In the genomic region with DNA sequence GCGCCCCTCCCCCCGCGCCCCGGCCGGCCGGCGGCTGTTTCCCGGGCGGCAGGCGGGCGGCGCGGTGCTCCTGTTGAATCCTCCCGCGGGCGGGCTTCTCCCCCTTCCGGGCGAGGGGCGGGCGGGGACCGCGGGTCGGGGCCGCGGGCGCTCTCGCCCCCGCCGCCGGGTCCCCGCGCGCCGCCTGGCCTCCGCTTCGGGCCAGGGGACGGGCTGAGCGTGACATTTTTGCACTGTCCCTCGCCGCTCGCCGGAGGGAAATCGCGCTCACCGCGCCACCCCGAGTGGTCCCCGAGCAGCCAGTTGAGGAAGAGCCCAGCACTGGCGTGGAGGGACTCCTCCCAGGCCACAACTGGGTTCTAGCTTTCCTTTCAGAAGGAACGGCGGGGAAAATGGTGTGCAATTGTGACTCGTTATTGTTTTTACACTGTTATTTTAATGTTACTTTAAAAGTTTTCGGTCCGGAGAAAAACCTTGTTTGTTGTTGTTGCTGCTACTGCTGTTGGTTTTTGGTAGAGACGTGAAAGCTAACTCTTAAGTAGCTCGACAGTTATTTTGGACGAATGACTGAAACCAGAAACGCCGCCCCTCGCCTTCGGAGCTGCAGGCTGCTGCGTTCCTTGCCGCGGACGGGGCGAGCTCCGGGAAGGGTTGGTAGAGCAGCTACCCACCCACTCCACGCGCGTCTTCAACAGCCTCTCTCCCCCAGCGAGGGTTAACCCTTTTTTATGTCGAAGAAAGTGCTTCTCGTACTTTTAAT, we compare ENCODE assay signal across 8 cellular contexts. TPM values are rescaled to one million over a fixed set of nuclear protein-coding genes. Genes with fewer than 3 reads are reported as not detected.
A peak's percentile ranks its signal among the peaks of the same experiment; 100 is the strongest.
DNase-seq lines count a peak whose midpoint lies in the region; ATAC-seq and TF ChIP-seq lines count a peak whose summit lies in the region.

No MANE protein-coding gene starts in this region.

- no peak overlapping the region for H2AK5ac ChIP-seq in mesenchymal stem cell (ENCODE audit: low read length, severe bottlenecking)

- no peak overlapping the region for H3K23ac ChIP-seq in mesenchymal stem cell (ENCODE audit: low read length in 2 of 2)

- H3K9ac ChIP-seq in mesenchymal stem cell (ENCODE audit: low read length): peak overlapping the region; percentile 90

- no peaks in the 10 kb centered on the region for H3K79me1 ChIP-seq in mesenchymal stem cell (replicated peaks; ENCODE audit: low read length, poor library complexity, severe bottlenecking)

- H2BK15ac ChIP-seq in mesenchymal stem cell (ENCODE audit: low read depth, poor library complexity, severe bottlenecking): no peak overlapping the region

- H3K27ac ChIP-seq in 22Rv1 (peak overlapping the region; percentile 92), mesenchymal stem cell (ENCODE audit: low read length, poor library complexity, severe bottlenecking) (peak overlapping the region; percentile 86)

- in situ Hi-C loops in GM13977 (cut with MboI; ENCODE audit: low pct_unique_long_range_greater_than_20kb, low sequenced_read_pairs, unreplicated experiment): loop anchor here (25.0 kb wide), 2 partner anchors 675 to 1125 kb away; no protein-coding TSS in a partner anchor

- DNase-seq in GM13977 (ENCODE audit: low spot score) (peak; percentile 78), NCI-H510A (lab: John Stamatoyannopoulos, UW) (peak; percentile 57), mesenchymal stem cell (peak; percentile 81)
- DNase-seq in activated CD8-positive, alpha-beta memory T cell treated with anti-CD3 and anti-CD28 coated beads for 24 hours: peak; percentile 75
- peak; percentile 36 to 48 (median 44) for DNase-seq in effector memory CD8-positive, alpha-beta T cell
- peak; percentile 12 for DNase-seq in stimulated activated CD8-positive, alpha-beta memory T cell treated with anti-CD3 and anti-CD28 coated beads, Interleukin-15, amount 100 ng/mL, for 1 hour (ENCODE audit: low read depth)

- peak overlapping the region; percentile 93 to 96 for H3K27ac Mint-ChIP-seq in effector memory CD8-positive, alpha-beta T cell

- H3K27me3 ChIP-seq in mesenchymal stem cell (ENCODE audit: control insufficient read depth in 1 of 2, insufficient read depth in 1 of 2, low read length in 2 of 2): no peaks in the 10 kb centered on the region

- H3K4me2 ChIP-seq in mesenchymal stem cell (ENCODE audit: low read length, poor library complexity, severe bottlenecking): peak overlapping the region; percentile 55

- no peak; the same call in 1 of the 2 replicates for TF ChIP-seq CTCF in 22Rv1 (IDR thresholded peaks at IDR 0.05)
- peak; percentile 21 for TF ChIP-seq CTCF in GM13977 (IDR thresholded peaks at IDR 0.05; ENCODE audit: extremely low read depth, insufficient read depth, missing control alignments)

- H3K36me3 Mint-ChIP-seq in effector memory CD8-positive, alpha-beta T cell (ENCODE audit: insufficient read depth): peaks cover 19% of the 10 kb centered on the region

- peak overlapping the region; percentile 94 to 96 for H3K4me3 Mint-ChIP-seq in effector memory CD8-positive, alpha-beta T cell

- peak overlapping the region in 1 of 2 experiments; percentile 15 for H2BK12ac ChIP-seq in mesenchymal stem cell (ENCODE audit: low read length in 2 of 2)

- peak; percentile 31 for ATAC-seq in HG02973 (IDR thresholded peaks at IDR 0.05; ENCODE audit: unreplicated experiment)
- ATAC-seq in effector memory CD8-positive, alpha-beta T cell (replicated peaks): peak; percentile 28

- peak overlapping the region; percentile 65 to 69 for H3K14ac ChIP-seq in mesenchymal stem cell (ENCODE audit: low read length in 2 of 2)

- H3K18ac ChIP-seq in mesenchymal stem cell (ENCODE audit: low read depth in 1 of 2, low read length in 2 of 2): peak overlapping the region; percentile 52 to 96

- H3K4me1 ChIP-seq in mesenchymal stem cell (ENCODE audit: control insufficient read depth, insufficient read depth, low read depth, low read length): peaks cover 2% of the 10 kb centered on the region

- no peaks in the 10 kb centered on the region for H3K27me3 Mint-ChIP-seq in effector memory CD8-positive, alpha-beta T cell

- peaks cover 34 to 38% of the 10 kb centered on the region in 2 donors for H3K4me1 Mint-ChIP-seq in effector memory CD8-positive, alpha-beta T cell (ENCODE audit: low read depth in 2 of 2)

- no peaks in the 10 kb centered on the region for H3K9me3 Mint-ChIP-seq in effector memory CD8-positive, alpha-beta T cell

- H3K36me3 ChIP-seq in mesenchymal stem cell (ENCODE audit: control insufficient read depth in 1 of 2, insufficient read depth in 2 of 2, low read depth in 1 of 2, low read length in 2 of 2): no peaks in the 10 kb centered on the region

- H3K4me3 ChIP-seq in mesenchymal stem cell (ENCODE audit: insufficient read depth in 1 of 2, low read depth in 1 of 2, low read length in 2 of 2): peak overlapping the region; percentile 98 to 100

- peak overlapping the region; percentile 62 for H2BK5ac ChIP-seq in mesenchymal stem cell (ENCODE audit: low read depth, low read length, poor library complexity, severe bottlenecking)

- peak overlapping the region in 1 of 2 experiments; percentile 86 for H3K4ac ChIP-seq in mesenchymal stem cell (ENCODE audit: low read depth in 1 of 2, low read length in 2 of 2)

- under 1% methylated on average over 35 of the region's 73 CpGs for WGBS in mesenchymal stem cell

- H2BK120ac ChIP-seq in mesenchymal stem cell (ENCODE audit: low read depth, low read length): peak overlapping the region; percentile 61

- no peak overlapping the region for H4K91ac ChIP-seq in mesenchymal stem cell (ENCODE audit: low read length)

- no peak overlapping the region for H2AFZ ChIP-seq in mesenchymal stem cell (ENCODE audit: low read depth, low read length)

- peak overlapping the region; percentile 52 for H4K8ac ChIP-seq in mesenchymal stem cell (ENCODE audit: low read length)

- no peaks in the 10 kb centered on the region for H3K9me3 ChIP-seq in mesenchymal stem cell (ENCODE audit: control insufficient read depth, low read length)

RNA-seq across cellular contexts. Expression of a gene that starts 0.9 kb away (rescaled TPM):
- polyA plus RNA-seq in mesenchymal stem cell (2013, experiment 1 of 2): 30.1 TPM
- 27.3 TPM for polyA plus RNA-seq in mesenchymal stem cell (2013, experiment 2 of 2)

RNA-seq across cellular contexts. Expression of a gene that starts 48.6 kb away (rescaled TPM):
- 57.8 TPM for polyA plus RNA-seq in mesenchymal stem cell (2013, experiment 1 of 2)
- polyA plus RNA-seq in mesenchymal stem cell (2013, experiment 2 of 2): 57.0 TPM

Comparison
In these comparisons a context has a peak if more than half of its experiments do, and no peak if none do; other contexts are left out.
1. Peak in every context shown above with its lines: DNase-seq, ATAC-seq, H3K4me3 ChIP-seq and H3K27ac ChIP-seq.
2. DNase-seq: peak in every context shown above with its lines; median percentile 81 in mesenchymal stem cell; 78 in GM13977; 75 in activated CD8-positive, alpha-beta memory T cell treated with anti-CD3 and anti-CD28 coated beads for 24 hours; 57 in NCI-H510A; 44 in effector memory CD8-positive, alpha-beta T cell; 12 in stimulated activated CD8-positive, alpha-beta memory T cell treated with anti-CD3 and anti-CD28 coated beads, Interleukin-15, amount 100 ng/mL, for 1 hour.